ENCODE assay signal across 1 cellular context in the genomic region with DNA sequence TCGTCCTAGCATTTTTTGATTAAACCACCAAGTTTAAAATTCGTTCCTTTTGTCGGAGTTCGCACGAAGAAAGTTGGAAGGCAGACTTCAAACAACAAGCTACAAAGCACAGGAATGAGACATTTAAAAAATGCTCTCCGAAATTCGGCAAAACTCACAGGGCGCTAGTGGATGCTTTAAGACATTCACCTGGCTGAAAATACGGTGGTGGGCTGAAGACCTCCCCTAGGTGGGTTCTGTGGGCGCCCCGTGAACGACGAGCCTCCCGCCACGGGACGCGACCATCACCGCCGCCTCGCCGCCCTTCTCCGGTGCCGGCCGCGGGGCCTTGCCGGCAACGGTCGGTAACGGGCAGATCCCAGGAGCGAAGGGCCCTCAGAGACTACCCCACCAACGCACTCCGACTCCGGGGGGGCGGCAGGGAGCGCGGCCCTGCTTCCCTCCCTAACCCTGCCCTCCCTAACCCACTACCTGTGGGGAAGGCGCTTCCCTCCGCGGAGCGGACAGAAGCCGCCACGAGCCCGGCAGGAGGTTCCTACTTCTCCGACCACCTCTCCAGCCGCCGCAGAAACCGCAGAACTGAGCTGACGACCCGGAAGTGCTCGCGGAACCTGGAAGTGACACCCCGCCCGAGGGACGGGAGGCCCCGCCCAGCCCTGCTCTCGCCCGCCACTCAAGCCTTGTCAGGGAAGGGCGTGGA.
TF ChIP-seq lines count a peak whose summit lies in the region.

A gene with protein sequence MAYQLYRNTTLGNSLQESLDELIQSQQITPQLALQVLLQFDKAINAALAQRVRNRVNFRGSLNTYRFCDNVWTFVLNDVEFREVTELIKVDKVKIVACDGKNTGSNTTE (minus strand): TSS at position 581 of the 700 bp plus-strand sequence. CDS start 5,238 bp downstream, outside the sequence.

TF ChIP-seq in HepG2, 621 proteins besides CTCF, POLR2A, EP300 and RAD21 (continued from another document and continues in another):
- TF ChIP-seq, protein P1, sequence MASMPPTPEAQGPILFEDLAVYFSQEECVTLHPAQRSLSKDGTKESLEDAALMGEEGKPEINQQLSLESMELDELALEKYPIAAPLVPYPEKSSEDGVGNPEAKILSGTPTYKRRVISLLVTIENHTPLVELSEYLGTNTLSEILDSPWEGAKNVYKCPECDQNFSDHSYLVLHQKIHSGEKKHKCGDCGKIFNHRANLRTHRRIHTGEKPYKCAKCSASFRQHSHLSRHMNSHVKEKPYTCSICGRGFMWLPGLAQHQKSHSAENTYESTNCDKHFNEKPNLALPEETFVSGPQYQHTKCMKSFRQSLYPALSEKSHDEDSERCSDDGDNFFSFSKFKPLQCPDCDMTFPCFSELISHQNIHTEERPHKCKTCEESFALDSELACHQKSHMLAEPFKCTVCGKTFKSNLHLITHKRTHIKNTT (CRISPR knock-in tag; IDR thresholded peaks at IDR 0.05) = no peak
- TF ChIP-seq KAT8 (CRISPR knock-in tag; IDR thresholded peaks at IDR 0.05) = peak; percentile 89
- TF ChIP-seq GTF3A (CRISPR knock-in tag; conservative IDR thresholded peaks at IDR 0.05) = peak; percentile 61; the same call in 1 of the 2 replicates
- TF ChIP-seq TAF1 (CRISPR knock-in tag; IDR thresholded peaks at IDR 0.05) = peak; percentile 97
- peak; percentile 56; the same call in 1 of the 2 replicates for TF ChIP-seq SP5 (CRISPR knock-in tag; IDR thresholded peaks at IDR 0.05; ENCODE audit: borderline replicate concordance, low read depth)
- no peak for TF ChIP-seq MLLT10 (CRISPR knock-in tag; IDR thresholded peaks at IDR 0.05)
- TF ChIP-seq, protein P2, sequence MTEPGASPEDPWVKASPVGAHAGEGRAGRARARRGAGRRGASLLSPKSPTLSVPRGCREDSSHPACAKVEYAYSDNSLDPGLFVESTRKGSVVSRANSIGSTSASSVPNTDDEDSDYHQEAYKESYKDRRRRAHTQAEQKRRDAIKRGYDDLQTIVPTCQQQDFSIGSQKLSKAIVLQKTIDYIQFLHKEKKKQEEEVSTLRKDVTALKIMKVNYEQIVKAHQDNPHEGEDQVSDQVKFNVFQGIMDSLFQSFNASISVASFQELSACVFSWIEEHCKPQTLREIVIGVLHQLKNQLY (CRISPR knock-in tag; IDR thresholded peaks at IDR 0.05) = 0 out of 2 replicates have a peak, but pooled peaks have one; percentile 11
- TF ChIP-seq NFATC3 (CRISPR knock-in tag; IDR thresholded peaks at IDR 0.05) = no peak
- no peak for TF ChIP-seq NFE2L1 (CRISPR knock-in tag; IDR thresholded peaks at IDR 0.05; ENCODE audit: borderline replicate concordance)
- TF ChIP-seq SIN3A (IDR thresholded peaks at IDR 0.05; ENCODE audit: borderline replicate concordance, low read depth, low read length) = no peak
- no peak for TF ChIP-seq CAMTA2 (CRISPR knock-in tag; IDR thresholded peaks at IDR 0.05; ENCODE audit: borderline replicate concordance)
- no peak for TF ChIP-seq ZNF672 (CRISPR knock-in tag; IDR thresholded peaks at IDR 0.05)
- peak; percentile 21; the same call in 1 of the 2 replicates for TF ChIP-seq NCOA2 (CRISPR knock-in tag; IDR thresholded peaks at IDR 0.05)
- no peak for TF ChIP-seq ZNF253 (CRISPR knock-in tag; IDR thresholded peaks at IDR 0.05; ENCODE audit: borderline replicate concordance)
- TF ChIP-seq HOXA3 (CRISPR knock-in tag; IDR thresholded peaks at IDR 0.05) = peak; percentile 34; the same call in 1 of the 2 replicates
- no peak for TF ChIP-seq ZNF333 (CRISPR knock-in tag; IDR thresholded peaks at IDR 0.05; ENCODE audit: borderline replicate concordance)
- TF ChIP-seq, protein P3, sequence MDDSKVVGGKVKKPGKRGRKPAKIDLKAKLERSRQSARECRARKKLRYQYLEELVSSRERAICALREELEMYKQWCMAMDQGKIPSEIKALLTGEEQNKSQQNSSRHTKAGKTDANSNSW (CRISPR knock-in tag; IDR thresholded peaks at IDR 0.05; ENCODE audit: borderline replicate concordance) = peak; percentile 62; the same call in 1 of the 2 replicates
- TF ChIP-seq ZNF207 (IDR thresholded peaks at IDR 0.05; ENCODE audit: borderline replicate concordance) = no peak
- TF ChIP-seq TBX2 (CRISPR knock-in tag; IDR thresholded peaks at IDR 0.05; ENCODE audit: borderline replicate concordance) = peak; percentile 88
- TF ChIP-seq GLI4 (CRISPR knock-in tag; IDR thresholded peaks at IDR 0.05; ENCODE audit: borderline replicate concordance) = peak; percentile 82; the same call in 1 of the 2 replicates
- TF ChIP-seq, protein P4, sequence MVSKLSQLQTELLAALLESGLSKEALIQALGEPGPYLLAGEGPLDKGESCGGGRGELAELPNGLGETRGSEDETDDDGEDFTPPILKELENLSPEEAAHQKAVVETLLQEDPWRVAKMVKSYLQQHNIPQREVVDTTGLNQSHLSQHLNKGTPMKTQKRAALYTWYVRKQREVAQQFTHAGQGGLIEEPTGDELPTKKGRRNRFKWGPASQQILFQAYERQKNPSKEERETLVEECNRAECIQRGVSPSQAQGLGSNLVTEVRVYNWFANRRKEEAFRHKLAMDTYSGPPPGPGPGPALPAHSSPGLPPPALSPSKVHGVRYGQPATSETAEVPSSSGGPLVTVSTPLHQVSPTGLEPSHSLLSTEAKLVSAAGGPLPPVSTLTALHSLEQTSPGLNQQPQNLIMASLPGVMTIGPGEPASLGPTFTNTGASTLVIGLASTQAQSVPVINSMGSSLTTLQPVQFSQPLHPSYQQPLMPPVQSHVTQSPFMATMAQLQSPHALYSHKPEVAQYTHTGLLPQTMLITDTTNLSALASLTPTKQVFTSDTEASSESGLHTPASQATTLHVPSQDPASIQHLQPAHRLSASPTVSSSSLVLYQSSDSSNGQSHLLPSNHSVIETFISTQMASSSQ (IDR thresholded peaks at IDR 0.05; ENCODE audit: low read depth) = no peak
- TF ChIP-seq, protein P4 (CRISPR knock-in tag; IDR thresholded peaks at IDR 0.05; ENCODE audit: borderline replicate concordance) = peak; percentile 50; the same call in 1 of the 2 replicates
- TF ChIP-seq, protein P5, sequence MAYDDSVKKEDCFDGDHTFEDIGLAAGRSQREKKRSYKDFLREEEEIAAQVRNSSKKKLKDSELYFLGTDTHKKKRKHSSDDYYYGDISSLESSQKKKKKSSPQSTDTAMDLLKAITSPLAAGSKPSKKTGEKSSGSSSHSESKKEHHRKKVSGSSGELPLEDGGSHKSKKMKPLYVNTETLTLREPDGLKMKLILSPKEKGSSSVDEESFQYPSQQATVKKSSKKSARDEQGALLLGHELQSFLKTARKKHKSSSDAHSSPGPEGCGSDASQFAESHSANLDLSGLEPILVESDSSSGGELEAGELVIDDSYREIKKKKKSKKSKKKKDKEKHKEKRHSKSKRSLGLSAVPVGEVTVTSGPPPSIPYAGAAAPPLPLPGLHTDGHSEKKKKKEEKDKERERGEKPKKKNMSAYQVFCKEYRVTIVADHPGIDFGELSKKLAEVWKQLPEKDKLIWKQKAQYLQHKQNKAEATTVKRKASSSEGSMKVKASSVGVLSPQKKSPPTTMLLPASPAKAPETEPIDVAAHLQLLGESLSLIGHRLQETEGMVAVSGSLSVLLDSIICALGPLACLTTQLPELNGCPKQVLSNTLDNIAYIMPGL (CRISPR knock-in tag; IDR thresholded peaks at IDR 0.05; ENCODE audit: borderline replicate concordance in 1 of 2, low read depth in 1 of 2) = peak; percentile 81 to 87; a peak in 3 of 4 replicates
- no peak for TF ChIP-seq IRX3 (CRISPR knock-in tag; IDR thresholded peaks at IDR 0.05; ENCODE audit: borderline replicate concordance, low read depth)
- TF ChIP-seq ZNF484 (CRISPR knock-in tag; IDR thresholded peaks at IDR 0.05; ENCODE audit: borderline replicate concordance, low read depth) = no peak
- TF ChIP-seq POGZ (CRISPR knock-in tag; IDR thresholded peaks at IDR 0.05) = peak; percentile 77
- no peak for TF ChIP-seq PTBP1 (IDR thresholded peaks at IDR 0.05; ENCODE audit: low read depth, low read length, poor library complexity, severe bottlenecking)
- TF ChIP-seq ZSCAN29 (CRISPR knock-in tag; conservative IDR thresholded peaks at IDR 0.05) = 0 out of 2 replicates have a peak, but pooled peaks have one; percentile 57
- TF ChIP-seq, protein P6, sequence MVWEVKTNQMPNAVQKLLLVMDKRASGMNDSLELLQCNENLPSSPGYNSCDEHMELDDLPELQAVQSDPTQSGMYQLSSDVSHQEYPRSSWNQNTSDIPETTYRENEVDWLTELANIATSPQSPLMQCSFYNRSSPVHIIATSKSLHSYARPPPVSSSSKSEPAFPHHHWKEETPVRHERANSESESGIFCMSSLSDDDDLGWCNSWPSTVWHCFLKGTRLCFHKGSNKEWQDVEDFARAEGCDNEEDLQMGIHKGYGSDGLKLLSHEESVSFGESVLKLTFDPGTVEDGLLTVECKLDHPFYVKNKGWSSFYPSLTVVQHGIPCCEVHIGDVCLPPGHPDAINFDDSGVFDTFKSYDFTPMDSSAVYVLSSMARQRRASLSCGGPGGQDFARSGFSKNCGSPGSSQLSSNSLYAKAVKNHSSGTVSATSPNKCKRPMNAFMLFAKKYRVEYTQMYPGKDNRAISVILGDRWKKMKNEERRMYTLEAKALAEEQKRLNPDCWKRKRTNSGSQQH (CRISPR knock-in tag; IDR thresholded peaks at IDR 0.05; ENCODE audit: low read depth) = 0 out of 2 replicates have a peak, but pooled peaks have one; percentile 9
- TF ChIP-seq MXI1 (IDR thresholded peaks at IDR 0.05; ENCODE audit: borderline replicate concordance, low read depth, low read length) = no peak; the same call in 2 of the 3 replicates
- TF ChIP-seq ISL2 (CRISPR knock-in tag; IDR thresholded peaks at IDR 0.05) = peak; percentile 48; the same call in 1 of the 2 replicates
- TF ChIP-seq ZNF430 (CRISPR knock-in tag; IDR thresholded peaks at IDR 0.05) = no peak
- TF ChIP-seq MED13 (CRISPR knock-in tag; IDR thresholded peaks at IDR 0.05) = 0 out of 2 replicates have a peak, but pooled peaks have one; percentile 66
- no peak for TF ChIP-seq ZSCAN12 (CRISPR knock-in tag; IDR thresholded peaks at IDR 0.05)
- TF ChIP-seq MYC (CRISPR knock-in tag; IDR thresholded peaks at IDR 0.05; ENCODE audit: borderline replicate concordance) = peak; percentile 50; the same call in 1 of the 2 replicates
- 0 out of 2 replicates have a peak, but pooled peaks have one; percentile 53 for TF ChIP-seq ZNF205 (CRISPR knock-in tag; IDR thresholded peaks at IDR 0.05)
- TF ChIP-seq, protein P7, sequence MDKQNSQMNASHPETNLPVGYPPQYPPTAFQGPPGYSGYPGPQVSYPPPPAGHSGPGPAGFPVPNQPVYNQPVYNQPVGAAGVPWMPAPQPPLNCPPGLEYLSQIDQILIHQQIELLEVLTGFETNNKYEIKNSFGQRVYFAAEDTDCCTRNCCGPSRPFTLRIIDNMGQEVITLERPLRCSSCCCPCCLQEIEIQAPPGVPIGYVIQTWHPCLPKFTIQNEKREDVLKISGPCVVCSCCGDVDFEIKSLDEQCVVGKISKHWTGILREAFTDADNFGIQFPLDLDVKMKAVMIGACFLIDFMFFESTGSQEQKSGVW (CRISPR knock-in tag; IDR thresholded peaks at IDR 0.05; ENCODE audit: borderline replicate concordance) = no peak
- TF ChIP-seq ATM (IDR thresholded peaks at IDR 0.05; ENCODE audit: borderline replicate concordance) = no peak
- 0 out of 2 replicates have a peak, but pooled peaks have one; percentile 43 for TF ChIP-seq ZNF737 (CRISPR knock-in tag; IDR thresholded peaks at IDR 0.05; ENCODE audit: borderline replicate concordance)
- TF ChIP-seq ZNF605 (CRISPR knock-in tag; IDR thresholded peaks at IDR 0.05) = 0 out of 2 replicates have a peak, but pooled peaks have one; percentile 21
- TF ChIP-seq GPN1 (CRISPR knock-in tag; IDR thresholded peaks at IDR 0.05; ENCODE audit: borderline replicate concordance) = no peak
- TF ChIP-seq ZSCAN22 (CRISPR knock-in tag; IDR thresholded peaks at IDR 0.05) = no peak
- TF ChIP-seq, protein P8, sequence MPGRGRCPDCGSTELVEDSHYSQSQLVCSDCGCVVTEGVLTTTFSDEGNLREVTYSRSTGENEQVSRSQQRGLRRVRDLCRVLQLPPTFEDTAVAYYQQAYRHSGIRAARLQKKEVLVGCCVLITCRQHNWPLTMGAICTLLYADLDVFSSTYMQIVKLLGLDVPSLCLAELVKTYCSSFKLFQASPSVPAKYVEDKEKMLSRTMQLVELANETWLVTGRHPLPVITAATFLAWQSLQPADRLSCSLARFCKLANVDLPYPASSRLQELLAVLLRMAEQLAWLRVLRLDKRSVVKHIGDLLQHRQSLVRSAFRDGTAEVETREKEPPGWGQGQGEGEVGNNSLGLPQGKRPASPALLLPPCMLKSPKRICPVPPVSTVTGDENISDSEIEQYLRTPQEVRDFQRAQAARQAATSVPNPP (CRISPR knock-in tag; IDR thresholded peaks at IDR 0.05) = no peak
- TF ChIP-seq ELF4 (CRISPR knock-in tag; IDR thresholded peaks at IDR 0.05; ENCODE audit: borderline replicate concordance) = peak; percentile 77; the same call in 1 of the 2 replicates
- TF ChIP-seq SP140L (CRISPR knock-in tag; IDR thresholded peaks at IDR 0.05; ENCODE audit: borderline replicate concordance) = no peak
- peak; percentile 86 for TF ChIP-seq HDAC1 (CRISPR knock-in tag; IDR thresholded peaks at IDR 0.05)
- peak; percentile 79; the same call in 1 of the 2 replicates for TF ChIP-seq NR1H2 (CRISPR knock-in tag; IDR thresholded peaks at IDR 0.05; ENCODE audit: borderline replicate concordance, low read depth)
- TF ChIP-seq ZMYM3 (CRISPR knock-in tag; IDR thresholded peaks at IDR 0.05) = peak; percentile 59; the same call in 1 of the 2 replicates
- TF ChIP-seq, protein P9, sequence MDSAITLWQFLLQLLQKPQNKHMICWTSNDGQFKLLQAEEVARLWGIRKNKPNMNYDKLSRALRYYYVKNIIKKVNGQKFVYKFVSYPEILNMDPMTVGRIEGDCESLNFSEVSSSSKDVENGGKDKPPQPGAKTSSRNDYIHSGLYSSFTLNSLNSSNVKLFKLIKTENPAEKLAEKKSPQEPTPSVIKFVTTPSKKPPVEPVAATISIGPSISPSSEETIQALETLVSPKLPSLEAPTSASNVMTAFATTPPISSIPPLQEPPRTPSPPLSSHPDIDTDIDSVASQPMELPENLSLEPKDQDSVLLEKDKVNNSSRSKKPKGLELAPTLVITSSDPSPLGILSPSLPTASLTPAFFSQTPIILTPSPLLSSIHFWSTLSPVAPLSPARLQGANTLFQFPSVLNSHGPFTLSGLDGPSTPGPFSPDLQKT (CRISPR knock-in tag; IDR thresholded peaks at IDR 0.05; ENCODE audit: borderline replicate concordance) = no peak
- TF ChIP-seq ZMAT3 (CRISPR knock-in tag; conservative IDR thresholded peaks at IDR 0.05) = peak; percentile 67; the same call in 1 of the 2 replicates
- TF ChIP-seq PRMT3 (CRISPR knock-in tag; IDR thresholded peaks at IDR 0.05; ENCODE audit: borderline replicate concordance, low read depth) = no peak
